In the genomic region with DNA sequence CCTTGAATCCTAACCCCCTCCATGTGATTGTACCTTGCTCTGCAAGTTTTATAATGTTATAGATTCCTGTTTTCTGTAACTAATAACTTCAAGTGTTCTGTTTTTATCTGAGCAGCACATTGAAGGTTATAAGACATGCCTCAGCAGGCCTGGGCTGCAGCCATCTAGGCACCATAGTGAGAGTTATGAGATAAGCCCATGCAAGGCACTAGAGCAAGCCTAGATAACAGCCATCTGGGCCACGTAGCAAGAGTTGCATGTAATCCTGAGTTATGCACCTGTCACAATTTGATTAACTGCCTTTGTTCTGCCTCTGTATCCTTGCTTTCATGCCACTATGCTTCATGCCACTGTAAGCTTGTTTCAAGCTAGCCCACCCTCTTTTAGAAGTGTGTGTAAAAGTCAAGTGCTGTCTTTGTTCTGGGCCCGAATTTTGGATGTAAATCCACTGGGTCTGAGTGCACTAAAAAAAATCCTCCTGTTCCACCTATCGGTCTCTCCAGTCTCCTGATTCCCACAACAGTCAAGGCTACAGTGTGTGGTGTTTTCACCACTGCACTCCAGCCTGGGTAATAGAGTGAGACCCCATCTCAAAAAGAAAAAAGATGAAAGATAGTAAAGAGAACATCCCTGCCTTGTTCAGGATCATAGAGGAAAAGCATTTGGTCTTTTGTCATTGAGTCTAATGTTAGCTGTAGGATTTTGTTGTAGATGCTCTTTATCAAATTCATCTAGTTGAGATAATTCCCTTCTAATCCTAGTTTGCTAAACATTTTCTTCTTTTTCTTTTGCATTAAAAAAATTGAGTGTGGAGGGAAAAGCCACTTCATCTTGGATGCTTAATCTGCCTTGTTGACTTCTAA, we compare ENCODE assay signal across 27 cellular contexts. TPM values are rescaled to one million over a fixed set of nuclear protein-coding genes. Genes with fewer than 3 reads are reported as not detected.
DNase-seq lines count a peak whose midpoint lies in the region; ATAC-seq, FAIRE-seq and TF ChIP-seq lines count a peak whose summit lies in the region.
"Had no signal": no experiment of that assay in that cellular context is flagged by ENCODE, and none has a peak within 500 bp of the region (broad histone marks: within the 10 kb centered on the region; RNA-seq: fewer than 3 reads in every experiment).

No MANE protein-coding gene starts in this region.

- no TSS peak for BruUV-seq in OCI-LY7 (replicated peaks; lab: Mats Ljungman, UMichigan)
- BruUV-seq in MCF 10A (replicated peaks; lab: Mats Ljungman, UMichigan) = no TSS peak

- POLR2A ChIA-PET in OCI-LY7 (lab: Charles Lee) = no interaction called here
- POLR2A ChIA-PET in MCF 10A (lab: Yijun Ruan, JAX) = interaction anchor here (1.3 kb wide), 1 partner anchor 11 kb away, joined by 4 read pairs; no protein-coding TSS in a partner anchor

- H3K27me3 Mint-ChIP-seq in T-helper 1 cell treated with Interleukin-12 subunit alpha and Interleukin-12 subunit beta and Interleukin-4 antibody, amounts not matched to agents 30 μg/mL and 1 μg/mL, for 36 hours (ENCODE audit: low read depth) = no peaks in the 10 kb centered on the region
- no peaks in the 10 kb centered on the region for H3K27me3 Mint-ChIP-seq in MCF 10A (ENCODE audit: insufficient read depth, unreplicated experiment)
- H3K27me3 Mint-ChIP-seq: activated naive CD8-positive, alpha-beta T cell treated with anti-CD3 and anti-CD28 coated beads, Interleukin-2, amount 10 ng/mL, durations not matched to agents 7 days and 5 days; CD4-positive, alpha-beta T cell had no signal

- ATAC-seq in DND-41 (ENCODE audit: insufficient read depth, low read depth) = no peak
- ATAC-seq: left colon, pancreas, upper lobe of right lung had no signal

- no peaks in the 10 kb centered on the region for H3K4me1 Mint-ChIP-seq in T-helper 1 cell treated with Interleukin-12 subunit alpha and Interleukin-12 subunit beta and Interleukin-4 antibody, amounts not matched to agents 30 μg/mL and 1 μg/mL, for 36 hours (ENCODE audit: low read depth)
- peaks cover 8% of the 10 kb centered on the region for H3K4me1 Mint-ChIP-seq in MCF 10A (ENCODE audit: insufficient read depth, unreplicated experiment)
- H3K4me1 Mint-ChIP-seq: activated naive CD8-positive, alpha-beta T cell treated with anti-CD3 and anti-CD28 coated beads, Interleukin-2, amount 10 ng/mL, durations not matched to agents 7 days and 5 days; immature natural killer cell; neural crest cell had no signal

- FAIRE-seq in keratinocyte (lab: Jason Lieb, UNC) (peak; percentile 23), GM12891 (lab: Jason Lieb, UNC) (no peak)
- FAIRE-seq: A204.1, H54, pancreas, small intestine had no signal

- H3K4me2 ChIP-seq in DND-41 (ENCODE audit: insufficient read depth, low read length) (no peak overlapping the region), OCI-LY7 (ENCODE audit: low read length) (no peak overlapping the region), keratinocyte (ENCODE audit: control insufficient read depth, extremely low read depth, insufficient read depth, low read depth, low read length) (no peak overlapping the region)

- no peak overlapping the region for H3K4me3 Mint-ChIP-seq in T-helper 1 cell treated with Interleukin-12 subunit alpha and Interleukin-12 subunit beta and Interleukin-4 antibody, amounts not matched to agents 30 μg/mL and 1 μg/mL, for 36 hours
- no peak overlapping the region for H3K4me3 Mint-ChIP-seq in MCF 10A (ENCODE audit: unreplicated experiment)
- H3K4me3 Mint-ChIP-seq: activated naive CD8-positive, alpha-beta T cell treated with anti-CD3 and anti-CD28 coated beads, Interleukin-2, amount 10 ng/mL, durations not matched to agents 7 days and 5 days; CD4-positive, alpha-beta T cell; immature natural killer cell; neural crest cell had no signal

- H3K9me1 ChIP-seq in keratinocyte (ENCODE audit: control insufficient read depth, extremely low read depth, insufficient read depth, low read length) = no peaks in the 10 kb centered on the region

- H3K27me3 ChIP-seq in DND-41 (ENCODE audit: insufficient read depth, low read length, poor library complexity) (no peaks in the 10 kb centered on the region), keratinocyte (ENCODE audit: control insufficient read depth, extremely low read depth, insufficient read depth, low read length) (no peaks in the 10 kb centered on the region)
- H3K27me3 ChIP-seq: pancreas, upper lobe of right lung had no signal

- H3K9me3 Mint-ChIP-seq in T-helper 1 cell treated with Interleukin-12 subunit alpha and Interleukin-12 subunit beta and Interleukin-4 antibody, amounts not matched to agents 30 μg/mL and 1 μg/mL, for 36 hours = peaks cover 71% of the 10 kb centered on the region
- peaks cover 51% of the 10 kb centered on the region for H3K9me3 Mint-ChIP-seq in MCF 10A (ENCODE audit: unreplicated experiment)

- no peak for DNase-seq in T-helper 1 cell
- peak; percentile 30 for DNase-seq in DND-41
- DNase-seq in OCI-LY7 (ENCODE audit: low spot score) = peak; percentile 28
- DNase-seq in keratinocyte (ENCODE audit: low read depth, low spot score) = no peak
- no peak for DNase-seq in GM12891 (ENCODE audit: insufficient read length, low spot score)
- DNase-seq in GM13977 (ENCODE audit: low spot score) = no peak
- DNase-seq in MCF 10A (ENCODE audit: unreplicated experiment) = no peak
- DNase-seq: activated CD4-positive, alpha-beta T cell treated with anti-CD3 and anti-CD28 coated beads, Interleukin-2, amount 50 U/mL, for 4 hours; activated naive CD8-positive, alpha-beta T cell treated with anti-CD3 and anti-CD28 coated beads, Interleukin-2, amount 10 ng/mL, durations not matched to agents 7 days and 5 days; aorta; CD4-positive, alpha-beta T cell; immature natural killer cell; left colon; mammary epithelial cell; MV-4-11; NCI-H146; NCI-H510A treated with DMSO at 0.1 percent for 48 hours; pancreas; small intestine; stimulated activated naive CD4-positive, alpha-beta T cell; upper lobe of right lung had no signal

- H3K9me2 ChIP-seq in OCI-LY7 (ENCODE audit: insufficient read depth, low read length) = no peaks in the 10 kb centered on the region

- H3K4me1 ChIP-seq in DND-41 (ENCODE audit: insufficient read depth, low read length) (no peaks in the 10 kb centered on the region), OCI-LY7 (ENCODE audit: insufficient read depth, low read length, poor library complexity, severe bottlenecking) (no peaks in the 10 kb centered on the region), keratinocyte (ENCODE audit: control insufficient read depth, extremely low read depth, insufficient read depth, low read length) (peaks cover 15% of the 10 kb centered on the region)
- H3K4me1 ChIP-seq: pancreas, upper lobe of right lung had no signal

- H3K79me2 ChIP-seq in DND-41 (ENCODE audit: insufficient read depth, low read length) (no peaks in the 10 kb centered on the region), OCI-LY7 (ENCODE audit: insufficient read depth, low read depth, low read length) (no peaks in the 10 kb centered on the region), keratinocyte (ENCODE audit: control insufficient read depth, insufficient read depth, low read length) (no peaks in the 10 kb centered on the region)

- H3K27ac ChIP-seq in DND-41 (ENCODE audit: low read length) = no peak overlapping the region
- H3K27ac ChIP-seq in OCI-LY7 (ENCODE audit: low read depth, low read length, poor library complexity, severe bottlenecking) = no peak overlapping the region
- no peak overlapping the region for H3K27ac ChIP-seq in keratinocyte (ENCODE audit: control insufficient read depth, insufficient read depth, low read length)
- H3K27ac ChIP-seq: epithelial cell of prostate, HL-60, pancreas, upper lobe of right lung had no signal

- H3K9ac ChIP-seq in DND-41 (ENCODE audit: low read depth, low read length) (no peak overlapping the region), keratinocyte (ENCODE audit: control insufficient read depth, extremely low read depth, insufficient read depth, low read length) (no peak overlapping the region)

- H2AFZ ChIP-seq in DND-41 (ENCODE audit: low read depth, low read length) (no peak overlapping the region), OCI-LY7 (ENCODE audit: low read length) (no peak overlapping the region), keratinocyte (ENCODE audit: control insufficient read depth, low read length) (no peak overlapping the region)

- peaks cover 39% of the 10 kb centered on the region for H3K36me3 ChIP-seq in DND-41 (ENCODE audit: insufficient read depth, low read length)
- H3K36me3 ChIP-seq in OCI-LY7 (ENCODE audit: insufficient read depth, low read length) = no peaks in the 10 kb centered on the region; the same call in 1 of the 2 replicates
- peaks cover 0 to 6% of the 10 kb centered on the region in 2 experiments for H3K36me3 ChIP-seq in keratinocyte (ENCODE audit: control insufficient read depth in 2 of 2, extremely low read depth in 1 of 2, insufficient read depth in 2 of 2, low read length in 2 of 2)
- H3K36me3 ChIP-seq: pancreas, upper lobe of right lung had no signal

- H3K9me3 ChIP-seq in DND-41 (ENCODE audit: insufficient read depth, low read length, severe bottlenecking) = peaks cover 55% of the 10 kb centered on the region
- peaks cover 52% of the 10 kb centered on the region for H3K9me3 ChIP-seq in OCI-LY7 (ENCODE audit: low read length)
- H3K9me3 ChIP-seq in keratinocyte (ENCODE audit: control insufficient read depth, low read depth, low read length) = peaks cover 25% of the 10 kb centered on the region
- H3K9me3 ChIP-seq: pancreas had no signal

- in situ Hi-C loops in GM13977 (cut with MboI; ENCODE audit: low pct_unique_long_range_greater_than_20kb, low sequenced_read_pairs, unreplicated experiment) = no loop called here

- peaks cover 35% of the 10 kb centered on the region for H3K36me3 Mint-ChIP-seq in T-helper 1 cell treated with Interleukin-12 subunit alpha and Interleukin-12 subunit beta and Interleukin-4 antibody, amounts not matched to agents 30 μg/mL and 1 μg/mL, for 36 hours (ENCODE audit: low read depth)
- H3K36me3 Mint-ChIP-seq in MCF 10A (ENCODE audit: insufficient read depth, unreplicated experiment) = peaks cover 6% of the 10 kb centered on the region

- TF ChIP-seq CTCF in DND-41 (IDR thresholded peaks at IDR 0.05; ENCODE audit: borderline replicate concordance, extremely low read depth, low read length, poor library complexity, severe bottlenecking) (no peak), OCI-LY7 (conservative IDR thresholded peaks at IDR 0.05; ENCODE audit: low read length) (no peak), keratinocyte (optimal IDR thresholded peaks at IDR 0.05 in 1 of 3, IDR thresholded peaks at IDR 0.05 in 1 of 3, conservative IDR thresholded peaks at IDR 0.05 in 1 of 3; ENCODE audit: extremely low read depth in 1 of 3, insufficient read depth in 2 of 3, low read length in 3 of 3) (no peak), GM13977 (IDR thresholded peaks at IDR 0.05; ENCODE audit: extremely low read depth, insufficient read depth, missing control alignments) (no peak), MCF 10A (IDR thresholded peaks at IDR 0.05; ENCODE audit: unreplicated experiment) (no peak)

- intact Hi-C loops in OCI-LY7 (cut with micrococcal nuclease; ENCODE audit: unreplicated experiment) = no loop called here
- intact Hi-C loops in MCF 10A (cut with micrococcal nuclease) = no loop called here

- H4K20me1 ChIP-seq in DND-41 (ENCODE audit: insufficient read depth, low read length) = no peaks in the 10 kb centered on the region
- no peaks in the 10 kb centered on the region for H4K20me1 ChIP-seq in OCI-LY7 (ENCODE audit: insufficient read depth, low read length)
- no peaks in the 10 kb centered on the region for H4K20me1 ChIP-seq in keratinocyte (ENCODE audit: control insufficient read depth, extremely low read depth, insufficient read depth, low read length)

- peak overlapping the region; percentile 49 for H3K27ac Mint-ChIP-seq in T-helper 1 cell treated with Interleukin-12 subunit alpha and Interleukin-12 subunit beta and Interleukin-4 antibody, amounts not matched to agents 30 μg/mL and 1 μg/mL, for 36 hours
- no peak overlapping the region for H3K27ac Mint-ChIP-seq in MCF 10A (ENCODE audit: low read depth, unreplicated experiment)
- H3K27ac Mint-ChIP-seq: activated naive CD8-positive, alpha-beta T cell treated with anti-CD3 and anti-CD28 coated beads, Interleukin-2, amount 10 ng/mL, durations not matched to agents 7 days and 5 days; CD4-positive, alpha-beta T cell had no signal

- CTCF ChIA-PET in OCI-LY7 (lab: Charles Lee; ENCODE audit: unreplicated experiment) = interaction anchor here (0.5 kb wide), 1 partner anchor 33 kb away, joined by 3 read pairs; no protein-coding TSS in a partner anchor
- CTCF ChIA-PET in MCF 10A (lab: Yijun Ruan, JAX) = interaction anchor here (0.6 kb wide), 1 partner anchor 9 kb away, joined by 3 read pairs; no protein-coding TSS in a partner anchor

- TF ChIP-seq POLR2A in GM12891 (IDR thresholded peaks at IDR 0.05; ENCODE audit: low read depth, low read length) = no peak

- dilution Hi-C loops in keratinocyte (cut with MboI; ENCODE audit: extremely low pct_ligation_motif_present, low sequenced_read_pairs) = no loop called here

- no peak overlapping the region for H3K4me3 ChIP-seq in DND-41 (ENCODE audit: low read depth in 1 of 2, low read length in 2 of 2)
- no peak overlapping the region for H3K4me3 ChIP-seq in OCI-LY7 (ENCODE audit: low read depth, low read length, poor library complexity, severe bottlenecking)
- no peak overlapping the region for H3K4me3 ChIP-seq in keratinocyte (ENCODE audit: control insufficient read depth in 2 of 3, extremely low read depth in 1 of 3, insufficient read depth in 2 of 3, low read depth in 1 of 3, low read length in 3 of 3)
- H3K4me3 ChIP-seq: pancreas, upper lobe of right lung had no signal

RNA-seq across cellular contexts. Expression of gene KBTBD6, which starts 16.1 kb away (rescaled TPM):
- 11.1 and 11.6 TPM in 2 replicates for total RNA-seq in OCI-LY7 (2014; rRNA removed; shearing (Covaris generic))
- total RNA-seq in OCI-LY7 (2022) (7.8 and 8.3 TPM in 2 replicates), MCF 10A (2022) (8.1 and 8.2 TPM in 2 replicates)
- 4.1 to 4.9 TPM (median 4.7 TPM) in 3 replicates for polyA plus RNA-seq in keratinocyte
- 1.6 TPM for polyA plus RNA-seq in keratinocyte (2011; ENCODE audit: low read depth)
- polyA plus RNA-seq in keratinocyte (2011; cell fraction: cytosol; rRNA removed) = 2.1 and 3.3 TPM in 2 replicates
- 4.8 and 5.5 TPM in 2 replicates for polyA plus RNA-seq in keratinocyte (2011; cell fraction: nucleus; rRNA removed)
- 2.7 and 5.5 TPM in 2 replicates for polyA plus RNA-seq in keratinocyte (2012; ENCODE audit: low replicate concordance)
- 8.9 to 14.3 TPM (median 11.4 TPM) in 3 replicates for polyA minus RNA-seq in keratinocyte
- polyA minus RNA-seq in keratinocyte (2011; cell fraction: cytosol; rRNA and poly(A)+ RNA removed) = 7.5 TPM
- 9.5 and 12.9 TPM in 2 replicates for polyA minus RNA-seq in keratinocyte (2011; cell fraction: nucleus; rRNA and poly(A)+ RNA removed)
- 0.95 TPM for polyA plus RNA-seq in GM12891 (2012; ENCODE audit: low read depth, missing spikeins)

RNA-seq across cellular contexts. Expression of gene KBTBD7, which starts 45.7 kb away (rescaled TPM):
- total RNA-seq in OCI-LY7 (2014; rRNA removed; shearing (Covaris generic)) = 4.8 and 6.5 TPM in 2 replicates
- total RNA-seq in OCI-LY7 (2022) = 3.1 TPM in 2 replicates
- polyA plus RNA-seq in keratinocyte = 2.8 to 3.4 TPM (median 3.2 TPM) in 3 replicates
- polyA plus RNA-seq in keratinocyte (2011; ENCODE audit: low read depth) = 0.82 TPM
- 1.4 and 2.3 TPM in 2 replicates for polyA plus RNA-seq in keratinocyte (2011; cell fraction: cytosol; rRNA removed)
- polyA plus RNA-seq in keratinocyte (2011; cell fraction: nucleus; rRNA removed) = 3.0 and 3.9 TPM in 2 replicates
- 1.7 and 2.6 TPM in 2 replicates for polyA plus RNA-seq in keratinocyte (2012; ENCODE audit: low replicate concordance)
- 4.3 to 11.4 TPM (median 9.8 TPM) in 3 replicates for polyA minus RNA-seq in keratinocyte
- 4.2 TPM for polyA minus RNA-seq in keratinocyte (2011; cell fraction: cytosol; rRNA and poly(A)+ RNA removed)
- 6.1 and 8.2 TPM in 2 replicates for polyA minus RNA-seq in keratinocyte (2011; cell fraction: nucleus; rRNA and poly(A)+ RNA removed)
- polyA plus RNA-seq in GM12891 (2012; ENCODE audit: low read depth, missing spikeins) = 1.6 TPM
- total RNA-seq in MCF 10A (2022) = 1.4 and 1.8 TPM in 2 replicates

Comparison
In these comparisons a context has a peak if more than half of its experiments do, and no peak if none do; other contexts are left out.
1. DNase-seq: peak in DND-41 (single experiment) and OCI-LY7 (single experiment); none in T-helper 1 cell (0 of 5), keratinocyte (single experiment), GM12891 (single experiment), GM13977 (single experiment) and MCF 10A (single experiment).